In genomic region chr16:88785106-88785924, GRCh38 we compare ENCODE assay signal across 8 cellular contexts. TPM values are rescaled to one million over a fixed set of nuclear protein-coding genes. Genes with fewer than 3 reads are reported as not detected.
A peak's percentile ranks its signal among the peaks of the same experiment; 100 is the strongest.
DNase-seq lines count a peak whose midpoint lies in the region; ATAC-seq and TF ChIP-seq lines count a peak whose summit lies in the region.

PIEZO1 (minus strand) TSS chr16:88785220; CDS start chr16:88784964, 256 bp downstream.

- peak within 1 kb of the TSS; percentile 76 for H3K4me2 ChIP-seq in PC-9
- no peak within 1 kb of the TSS for H3K4me2 ChIP-seq in neural cell (ENCODE audit: low read length)

- intact Hi-C loops in PC-9 (cut with micrococcal nuclease; ENCODE audit: unreplicated experiment): loop anchor here (1.0 kb wide), 1 partner anchor 48 kb away; no protein-coding TSS in a partner anchor
- intact Hi-C loops in testis (cut with DNase I; ENCODE audit: low total_unique reads): no loop called here

- CTCF ChIA-PET in PC-9 (lab: Charles Lee): interaction anchor here (0.6 to 2.7 kb wide), 4 partner anchors 30 to 49 kb away, joined by 4 to 20 read pairs (median 6); no protein-coding TSS in a partner anchor

- TF ChIP-seq CTCF in AG09319 (IDR thresholded peaks at IDR 0.05; ENCODE audit: low read depth, low read length): peak; percentile 76
- peak; percentile 87 for TF ChIP-seq CTCF in PC-9 (conservative IDR thresholded peaks at IDR 0.05)
- peak; percentile 85 for TF ChIP-seq CTCF in fibroblast of villous mesenchyme (IDR thresholded peaks at IDR 0.05; ENCODE audit: insufficient read depth, low read depth, low read length)
- peak; percentile 56 for TF ChIP-seq CTCF in neural cell (IDR thresholded peaks at IDR 0.05; ENCODE audit: poor library complexity, severe bottlenecking)
- peak; percentile 81 to 85 (median 83) for TF ChIP-seq CTCF in testis (IDR thresholded peaks at IDR 0.05)

- TF ChIP-seq RAD21 in neural cell (conservative IDR thresholded peaks at IDR 0.05): peak; percentile 38

- peak within 1 kb of the TSS; percentile 74 for H3K27ac ChIP-seq in PC-9
- no peak within 1 kb of the TSS for H3K27ac ChIP-seq in neural cell (ENCODE audit: low read length)
- peak within 1 kb of the TSS; percentile 67 to 86 for H3K27ac ChIP-seq in testis

- H3K79me2 ChIP-seq in PC-9 (ENCODE audit: low read depth) (peaks cover 42% of the 10 kb centered on the region), neural cell (replicated peaks; ENCODE audit: insufficient read depth, low read length) (no peaks in the 10 kb centered on the region)

- no peak for TF ChIP-seq POLR2A in testis (IDR thresholded peaks at IDR 0.05)

- no peaks in the 10 kb centered on the region for H3K9me3 ChIP-seq in PC-9 (ENCODE audit: insufficient read depth, low read depth)
- H3K9me3 ChIP-seq in neural cell (ENCODE audit: low read length): no peaks in the 10 kb centered on the region
- H3K9me3 ChIP-seq in testis: no peaks in the 10 kb centered on the region

- H3K9ac ChIP-seq in neural cell (ENCODE audit: low read length): no peak within 1 kb of the TSS

- H3K36me3 ChIP-seq in PC-9 (ENCODE audit: low read depth): no peaks in the 10 kb centered on the region
- no peaks in the 10 kb centered on the region for H3K36me3 ChIP-seq in neural cell (ENCODE audit: insufficient read depth, low read length)
- H3K36me3 ChIP-seq in testis (ENCODE audit: low read depth, missing control alignments): no peaks in the 10 kb centered on the region

- no peak for DNase-seq in AG09319 (ENCODE audit: extremely low read depth, low read depth)
- peak in 1 of 2 experiments; percentile 71 for DNase-seq in PC-9
- DNase-seq in activated effector memory CD4-positive, alpha-beta T cell treated with Interleukin-2 at 50 U/mL for 16 hours: peak; percentile 76
- peak; percentile 72 for DNase-seq in fibroblast of villous mesenchyme (ENCODE audit: low read depth)
- DNase-seq in testis: peak; percentile 65
- no peak for DNase-seq in DMS79 treated with DMSO at 0.1 percent for 48 hours (lab: John Stamatoyannopoulos, UW)

- H4K20me1 ChIP-seq in PC-9 (ENCODE audit: insufficient read depth): peaks cover 32% of the 10 kb centered on the region
- no peaks in the 10 kb centered on the region for H4K20me1 ChIP-seq in neural cell (ENCODE audit: insufficient read depth)

- H3K27me3 ChIP-seq in PC-9 (ENCODE audit: insufficient read depth, low read depth) (no peaks in the 10 kb centered on the region), neural cell (ENCODE audit: insufficient read depth, low read depth, low read length) (peaks cover 34% of the 10 kb centered on the region), testis (no peaks in the 10 kb centered on the region)

- 3 to 40% methylated on average over 1 to 82 of the region's 110 CpGs for WGBS in testis, 2 donors

- H3K4me3 ChIP-seq in PC-9 (peak within 1 kb of the TSS; percentile 71), fibroblast of villous mesenchyme (ENCODE audit: low read depth, low read length) (peak within 1 kb of the TSS; percentile 72), neural cell (ENCODE audit: low read length) (peak within 1 kb of the TSS; percentile 25), testis (peak within 1 kb of the TSS; percentile 62 to 71)

- POLR2A ChIA-PET in PC-9 (lab: Charles Lee; ENCODE audit: unreplicated experiment): interaction anchor here (0.6 to 0.8 kb wide), 6 partner anchors 16 to 916 kb away, joined by 3 to 5 read pairs (median 4); partner anchors contain the start of genes MVD and SLC7A5

- BruUV-seq in PC-9 (replicated peaks; lab: Mats Ljungman, UMichigan): no TSS peak

- H3F3A ChIP-seq in PC-9 (ENCODE audit: insufficient read depth, low read depth): peaks cover 41% of the 10 kb centered on the region
- no peaks in the 10 kb centered on the region for H3F3A ChIP-seq in neural cell (ENCODE audit: insufficient read depth, low read length, poor library complexity, severe bottlenecking)

- H2AFZ ChIP-seq in PC-9 (peak within 1 kb of the TSS; percentile 71; the same call in 1 of the 2 replicates), neural cell (ENCODE audit: low read depth, low read length) (no peak within 1 kb of the TSS)

- H3K9me2 ChIP-seq in PC-9 (ENCODE audit: insufficient read depth) (no peaks in the 10 kb centered on the region), neural cell (ENCODE audit: insufficient read depth, low read length) (no peaks in the 10 kb centered on the region)

- TF ChIP-seq EP300 in neural cell (conservative IDR thresholded peaks at IDR 0.05; ENCODE audit: poor library complexity, severe bottlenecking): no peak

- H3K4me1 ChIP-seq in PC-9 (replicated peaks; ENCODE audit: insufficient read depth) (peaks cover 31% of the 10 kb centered on the region), testis (peaks cover under 1% of the 10 kb centered on the region)

- ATAC-seq in GM19372 (IDR thresholded peaks at IDR 0.05; ENCODE audit: low read depth, unreplicated experiment): peak; percentile 32

TF ChIP-seq in neural cell, 6 proteins besides CTCF, POLR2A, EP300 and RAD21:
- TF ChIP-seq, protein P1, sequence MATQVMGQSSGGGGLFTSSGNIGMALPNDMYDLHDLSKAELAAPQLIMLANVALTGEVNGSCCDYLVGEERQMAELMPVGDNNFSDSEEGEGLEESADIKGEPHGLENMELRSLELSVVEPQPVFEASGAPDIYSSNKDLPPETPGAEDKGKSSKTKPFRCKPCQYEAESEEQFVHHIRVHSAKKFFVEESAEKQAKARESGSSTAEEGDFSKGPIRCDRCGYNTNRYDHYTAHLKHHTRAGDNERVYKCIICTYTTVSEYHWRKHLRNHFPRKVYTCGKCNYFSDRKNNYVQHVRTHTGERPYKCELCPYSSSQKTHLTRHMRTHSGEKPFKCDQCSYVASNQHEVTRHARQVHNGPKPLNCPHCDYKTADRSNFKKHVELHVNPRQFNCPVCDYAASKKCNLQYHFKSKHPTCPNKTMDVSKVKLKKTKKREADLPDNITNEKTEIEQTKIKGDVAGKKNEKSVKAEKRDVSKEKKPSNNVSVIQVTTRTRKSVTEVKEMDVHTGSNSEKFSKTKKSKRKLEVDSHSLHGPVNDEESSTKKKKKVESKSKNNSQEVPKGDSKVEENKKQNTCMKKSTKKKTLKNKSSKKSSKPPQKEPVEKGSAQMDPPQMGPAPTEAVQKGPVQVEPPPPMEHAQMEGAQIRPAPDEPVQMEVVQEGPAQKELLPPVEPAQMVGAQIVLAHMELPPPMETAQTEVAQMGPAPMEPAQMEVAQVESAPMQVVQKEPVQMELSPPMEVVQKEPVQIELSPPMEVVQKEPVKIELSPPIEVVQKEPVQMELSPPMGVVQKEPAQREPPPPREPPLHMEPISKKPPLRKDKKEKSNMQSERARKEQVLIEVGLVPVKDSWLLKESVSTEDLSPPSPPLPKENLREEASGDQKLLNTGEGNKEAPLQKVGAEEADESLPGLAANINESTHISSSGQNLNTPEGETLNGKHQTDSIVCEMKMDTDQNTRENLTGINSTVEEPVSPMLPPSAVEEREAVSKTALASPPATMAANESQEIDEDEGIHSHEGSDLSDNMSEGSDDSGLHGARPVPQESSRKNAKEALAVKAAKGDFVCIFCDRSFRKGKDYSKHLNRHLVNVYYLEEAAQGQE (IDR thresholded peaks at IDR 0.05; ENCODE audit: borderline replicate concordance): no peak
- TF ChIP-seq SMC3 (conservative IDR thresholded peaks at IDR 0.05; ENCODE audit: poor library complexity): no peak
- no peak for TF ChIP-seq MXI1 (conservative IDR thresholded peaks at IDR 0.05; ENCODE audit: poor library complexity, severe bottlenecking)
- TF ChIP-seq EZH2 (IDR thresholded peaks at IDR 0.05; ENCODE audit: borderline replicate concordance, insufficient read depth, low read length, poor library complexity, severe bottlenecking): no peak
- no peak for TF ChIP-seq POLR2AphosphoS5 (IDR thresholded peaks at IDR 0.05)
- TF ChIP-seq TAF1 (IDR thresholded peaks at IDR 0.05; ENCODE audit: low read depth): no peak

RNA-seq across cellular contexts. Expression of gene PIEZO1, which starts in this region (rescaled TPM):
- total RNA-seq in PC-9 (2021) (391 and 426 TPM in 2 replicates), fibroblast of villous mesenchyme (196 and 197 TPM in 2 replicates), testis (10 to 100 TPM; 40.7 to 44.5 TPM)
- polyA plus RNA-seq in neural cell (not detected in 2 replicates), testis (ENCODE audit: insufficient read depth, low read depth, low replicate concordance) (24.2 TPM)
- 0.24 TPM in 1 of 2 replicates, not detected in the other for polyA minus RNA-seq in neural cell

Comparison
In these comparisons a context has a peak if more than half of its experiments do, and no peak if none do; other contexts are left out.
1. RNA of gene PIEZO1 (polyA plus RNA-seq): 24.2 TPM in testis (single experiment); not detected in neural cell; every median in the first group is over 10 times any median in the second.
2. DNase-seq: peak in activated effector memory CD4-positive, alpha-beta T cell treated with Interleukin-2 at 50 U/mL for 16 hours (single experiment), fibroblast of villous mesenchyme (single experiment) and testis (single experiment); none in AG09319 (single experiment) and DMS79 treated with DMSO at 0.1 percent for 48 hours (single experiment).
3. Peak in every context shown above with its lines, with median percentiles within 50 percentile points of each other: CTCF ChIP-seq and H3K4me3 ChIP-seq.